In genomic region chr1:197526736-197527371, GRCh38 we compare ENCODE assay signal across 8 cellular contexts.
DNase-seq lines count a peak whose midpoint lies in the region; ATAC-seq and TF ChIP-seq lines count a peak whose summit lies in the region.

No MANE protein-coding gene starts in this region.

- no peak overlapping the region for H2AK5ac ChIP-seq in neuronal stem cell (ENCODE audit: low read depth, low read length)

- H3K9ac ChIP-seq in neuronal stem cell (ENCODE audit: low read depth, low read length, poor library complexity), result no peak overlapping the region

- BruUV-seq in OCI-LY7 (replicated peaks; lab: Mats Ljungman, UMichigan), result no TSS peak

- no peak overlapping the region for H2BK5ac ChIP-seq in neuronal stem cell (ENCODE audit: low read length)

- peak; percentile 51 for DNase-seq in DMS114 treated with DMSO at 0.1 percent for 48 hours (lab: John Stamatoyannopoulos, UW; ENCODE audit: unreplicated experiment)
- DNase-seq in OCI-LY7 (ENCODE audit: low spot score), result peak; percentile 61
- no peak for DNase-seq in esophagus muscularis mucosa (ENCODE audit: extremely low spot score)
- DNase-seq in sigmoid colon, result no peak
- no peak for DNase-seq in stimulated activated CD4-positive, alpha-beta T cell treated with anti-CD3 and anti-CD28 coated beads, Interleukin-2, amount 100 ng/mL, for 24 hours
- DNase-seq in neuronal stem cell (ENCODE audit: low spot score), result no peak

- no peaks in the 10 kb centered on the region for H3K79me1 ChIP-seq in neuronal stem cell (ENCODE audit: low read depth, low read length)

- intact Hi-C loops in OCI-LY7 (cut with micrococcal nuclease; ENCODE audit: unreplicated experiment), result loop anchor here (10.0 kb wide), 1 partner anchor 938 kb away; no protein-coding TSS in a partner anchor
- intact Hi-C loops in esophagus muscularis mucosa (cut with DNase I), result loop anchor here (5.0 to 10.0 kb wide), 2 partner anchors 338 to 395 kb away; no protein-coding TSS in a partner anchor
- intact Hi-C loops in sigmoid colon (cut with DNase I), result loop anchor here (5.0 to 10.0 kb wide), 2 partner anchors 395 to 938 kb away; no protein-coding TSS in a partner anchor

- H3K27ac ChIP-seq in OCI-LY7 (ENCODE audit: low read depth, low read length, poor library complexity, severe bottlenecking) (no peak overlapping the region), esophagus muscularis mucosa (replicated peaks in 1 of 4) (no peak overlapping the region), sigmoid colon (no peak overlapping the region), neuronal stem cell (replicated peaks; ENCODE audit: low read length) (no peak overlapping the region)

- no peak overlapping the region for H3K4ac ChIP-seq in neuronal stem cell (ENCODE audit: low read length)

- no peak overlapping the region for H2BK120ac ChIP-seq in neuronal stem cell (ENCODE audit: low read depth, low read length)

- TF ChIP-seq EP300 in esophagus muscularis mucosa (IDR thresholded peaks at IDR 0.05) (no peak), sigmoid colon (IDR thresholded peaks at IDR 0.05) (no peak)

- H3K79me2 ChIP-seq in OCI-LY7 (ENCODE audit: insufficient read depth, low read depth, low read length), result no peaks in the 10 kb centered on the region

- no peak overlapping the region for H2AFZ ChIP-seq in OCI-LY7 (ENCODE audit: low read length)
- H2AFZ ChIP-seq in neuronal stem cell (ENCODE audit: low read length), result no peak overlapping the region

- TF ChIP-seq POLR2A in esophagus muscularis mucosa (IDR thresholded peaks at IDR 0.05; ENCODE audit: low read depth) (no peak), sigmoid colon (IDR thresholded peaks at IDR 0.05) (no peak)

- no peak overlapping the region for H4K8ac ChIP-seq in neuronal stem cell (ENCODE audit: low read depth, low read length)

- TF ChIP-seq CTCF in OCI-LY7 (conservative IDR thresholded peaks at IDR 0.05; ENCODE audit: low read length) (peak; percentile 88), esophagus muscularis mucosa (IDR thresholded peaks at IDR 0.05) (peak; percentile 54 to 72 (median 69)), sigmoid colon (IDR thresholded peaks at IDR 0.05) (peak in 3 of 4 experiments; percentile 28 to 67 (median 34))

- no peak overlapping the region for H2BK12ac ChIP-seq in neuronal stem cell (ENCODE audit: low read length)

- 56% methylated on average over 4 of the region's 4 CpGs for WGBS in esophagus muscularis mucosa
- 62 to 72% methylated on average over 4 of the region's 4 CpGs for WGBS in sigmoid colon, 2 donors
- no CpG with 5 or more reads among the region's 4 CpGs for WGBS in neuronal stem cell (ENCODE audit: extremely low coverage in 2 of 2, insufficient read length in 2 of 2, insufficient replicate concordance in 1 of 2), 2 donors

- H3K9me3 ChIP-seq in OCI-LY7 (ENCODE audit: low read length), result no peaks in the 10 kb centered on the region
- H3K9me3 ChIP-seq in esophagus muscularis mucosa, result no peaks in the 10 kb centered on the region
- no peaks in the 10 kb centered on the region for H3K9me3 ChIP-seq in sigmoid colon
- H3K9me3 ChIP-seq in neuronal stem cell (replicated peaks in 1 of 2; ENCODE audit: control insufficient read depth in 2 of 2, insufficient read depth in 1 of 2, low read depth in 1 of 2, low read length in 2 of 2), result no peaks in the 10 kb centered on the region

- no peak overlapping the region for H4K91ac ChIP-seq in neuronal stem cell (ENCODE audit: low read depth, low read length, poor library complexity)

- H3K23ac ChIP-seq in neuronal stem cell (ENCODE audit: low read depth, low read length, poor library complexity), result no peak overlapping the region

- H3K4me2 ChIP-seq in OCI-LY7 (ENCODE audit: low read length) (no peak overlapping the region), neuronal stem cell (ENCODE audit: insufficient read depth, low read length, poor library complexity, severe bottlenecking) (no peak overlapping the region)

- peak; percentile 75 for ATAC-seq in HG03354 (IDR thresholded peaks at IDR 0.05; ENCODE audit: poor library complexity, severe bottlenecking, unreplicated experiment)
- no peak for ATAC-seq in GM21381 (IDR thresholded peaks at IDR 0.05; ENCODE audit: unreplicated experiment)

- H3K18ac ChIP-seq in neuronal stem cell (ENCODE audit: low read length), result no peak overlapping the region

- no peaks in the 10 kb centered on the region for H4K20me1 ChIP-seq in OCI-LY7 (ENCODE audit: insufficient read depth, low read length)

- CTCF ChIA-PET in OCI-LY7 (lab: Charles Lee; ENCODE audit: unreplicated experiment), result no interaction called here

- H3K14ac ChIP-seq in neuronal stem cell (ENCODE audit: low read length), result no peak overlapping the region

- no peak overlapping the region for H2BK15ac ChIP-seq in neuronal stem cell (ENCODE audit: low read length)

- H3K9me2 ChIP-seq in OCI-LY7 (ENCODE audit: insufficient read depth, low read length), result no peaks in the 10 kb centered on the region

- H3K4me3 ChIP-seq in OCI-LY7 (ENCODE audit: low read depth, low read length, poor library complexity, severe bottlenecking), result no peak overlapping the region
- no peak overlapping the region for H3K4me3 ChIP-seq in esophagus muscularis mucosa
- H3K4me3 ChIP-seq in sigmoid colon, result no peak overlapping the region
- no peak overlapping the region for H3K4me3 ChIP-seq in neuronal stem cell (ENCODE audit: low read length in 2 of 2)

- no peaks in the 10 kb centered on the region for H3K36me3 ChIP-seq in OCI-LY7 (ENCODE audit: insufficient read depth, low read length)
- H3K36me3 ChIP-seq in esophagus muscularis mucosa, result no peaks in the 10 kb centered on the region
- no peaks in the 10 kb centered on the region for H3K36me3 ChIP-seq in sigmoid colon
- no peaks in the 10 kb centered on the region for H3K36me3 ChIP-seq in neuronal stem cell (replicated peaks in 1 of 2; ENCODE audit: control insufficient read depth in 2 of 2, insufficient read depth in 2 of 2, low read length in 2 of 2)

- POLR2A ChIA-PET in OCI-LY7 (lab: Charles Lee), result interaction anchor here (1.3 kb wide), 1 partner anchor 9 kb away, joined by 7 read pairs; no protein-coding TSS in a partner anchor

- no peaks in the 10 kb centered on the region for H3K4me1 ChIP-seq in OCI-LY7 (ENCODE audit: insufficient read depth, low read length, poor library complexity, severe bottlenecking)
- H3K4me1 ChIP-seq in esophagus muscularis mucosa, result no peaks in the 10 kb centered on the region
- no peaks in the 10 kb centered on the region for H3K4me1 ChIP-seq in sigmoid colon
- peaks cover 0 to 1% of the 10 kb centered on the region in 2 donors for H3K4me1 ChIP-seq in neuronal stem cell (ENCODE audit: control insufficient read depth in 2 of 2, insufficient read depth in 1 of 2, low read depth in 1 of 2, low read length in 2 of 2)

- H3K27me3 ChIP-seq in esophagus muscularis mucosa, result no peaks in the 10 kb centered on the region
- H3K27me3 ChIP-seq in sigmoid colon, result no peaks in the 10 kb centered on the region
- no peaks in the 10 kb centered on the region for H3K27me3 ChIP-seq in neuronal stem cell (ENCODE audit: control insufficient read depth in 3 of 3, insufficient read depth in 3 of 3, low read depth in 1 of 3, low read length in 3 of 3)

Comparison
In these comparisons a context has a peak if more than half of its experiments do, and no peak if none do; other contexts are left out.
1. DNase-seq: peak in DMS114 treated with DMSO at 0.1 percent for 48 hours (single experiment) and OCI-LY7 (single experiment); none in esophagus muscularis mucosa (single experiment), sigmoid colon (single experiment), stimulated activated CD4-positive, alpha-beta T cell treated with anti-CD3 and anti-CD28 coated beads, Interleukin-2, amount 100 ng/mL, for 24 hours (0 of 2) and neuronal stem cell (single experiment).
2. CTCF ChIP-seq: peak in every context shown above with its lines; median percentile 88 in OCI-LY7; 69 in esophagus muscularis mucosa; 34 in sigmoid colon.